In genomic region chr13:22642088-22642487, GRCh38 we compare ENCODE assay signal across 25 cellular contexts.
"Had no signal": no experiment of that assay in that cellular context is flagged by ENCODE, and none has a peak within 500 bp of the region (broad histone marks: within the 10 kb centered on the region; RNA-seq: fewer than 3 reads in every experiment).

No MANE protein-coding gene starts in this region.

- H3K4me1 ChIP-seq: esophagus squamous epithelium, gastroesophageal sphincter had no signal

- H3K27me3 ChIP-seq: brain microvascular endothelial cell, esophagus squamous epithelium, gastroesophageal sphincter had no signal

- H3K4me3 ChIP-seq: esophagus squamous epithelium, gastroesophageal sphincter had no signal

- H3K9me3 ChIP-seq: esophagus squamous epithelium, gastroesophageal sphincter had no signal

- DNase-seq: activated CD4-positive, alpha-beta memory T cell treated with anti-CD3 and anti-CD28 coated beads for 36 hours; activated CD4-positive, alpha-beta T cell treated with anti-CD3 and anti-CD28 coated beads for 36 hours; activated CD4-positive, alpha-beta T cell treated with anti-CD3 and anti-CD28 coated beads, Interleukin-2, amount 10 ng/mL, durations not matched to agents 24 days and 14 days; activated CD4-positive, CD25-positive, alpha-beta regulatory T cell; activated CD4-positive, CD25-positive, alpha-beta regulatory T cell treated with anti-CD3 and anti-CD28 coated beads, Interleukin-2, amount 50 U/mL, for 72 hours; activated CD8-positive, alpha-beta memory T cell treated with anti-CD3 and anti-CD28 coated beads, Interleukin-2, amount 10 ng/mL, durations not matched to agents 7 days and 5 days; activated CD8-positive, alpha-beta memory T cell treated with anti-CD3 and anti-CD28 coated beads, Interleukin-2, amount 50 U/mL, for 4 hours; activated CD8-positive, alpha-beta T cell treated with anti-CD3 and anti-CD28 coated beads, Interleukin-2, amount 10 ng/mL, durations not matched to agents 7 days and 5 days; activated gamma-delta T cell; activated naive CD4-positive, alpha-beta T cell; activated naive CD4-positive, alpha-beta T cell treated with anti-CD3 and anti-CD28 coated beads, Interleukin-2, amount 10 ng/mL, durations not matched to agents 7 days and 5 days; activated naive CD8-positive, alpha-beta T cell treated with anti-CD3 and anti-CD28 coated beads, Interleukin-2, amount 10 ng/mL, durations not matched to agents 7 days and 5 days; activated T-cell treated with anti-CD3 and anti-CD28 coated beads, Interleukin-2, amount 50 U/mL, for 1 hour; activated T-cell treated with anti-CD3 and anti-CD28 coated beads, Interleukin-2, amount 50 U/mL, for 48 hours; brain microvascular endothelial cell; cortex of kidney; dermis blood vessel endothelial cell; effector CD4-positive, alpha-beta T cell; effector memory CD8-positive, alpha-beta T cell; erythroblast; esophagus squamous epithelium; foreskin melanocyte; T-helper 2 cell had no signal

- H3K36me3 ChIP-seq: brain microvascular endothelial cell, esophagus squamous epithelium, gastroesophageal sphincter had no signal

- ATAC-seq: activated CD4-positive, alpha-beta T cell treated with anti-CD3 and anti-CD28 coated beads for 36 hours; activated CD8-positive, alpha-beta memory T cell treated with anti-CD3 and anti-CD28 coated beads, Interleukin-2, amount 10 ng/mL, durations not matched to agents 7 days and 5 days; activated CD8-positive, alpha-beta T cell treated with anti-CD3 and anti-CD28 coated beads, Interleukin-2, amount 10 ng/mL, durations not matched to agents 7 days and 5 days; activated naive CD4-positive, alpha-beta T cell treated with anti-CD3 and anti-CD28 coated beads, Interleukin-2, amount 50 U/mL, for 72 hours; effector memory CD8-positive, alpha-beta T cell; gastroesophageal sphincter had no signal

- H3K27ac ChIP-seq: brain microvascular endothelial cell, esophagus squamous epithelium, gastroesophageal sphincter had no signal
